In genomic region chr4:19739101-19739651, GRCh38 we compare ENCODE assay signal across 10 cellular contexts.
DNase-seq lines count a peak whose midpoint lies in the region; ATAC-seq and TF ChIP-seq lines count a peak whose summit lies in the region.
"Had no signal": no experiment of that assay in that cellular context is flagged by ENCODE, and none has a peak within 500 bp of the region (broad histone marks: within the 10 kb centered on the region; RNA-seq: fewer than 3 reads in every experiment).

No MANE protein-coding gene starts in this region.

- no peak overlapping the region for H3K27ac Mint-ChIP-seq in T-helper 2 cell treated with Interferon-gamma antibody and Interleukin-4, amounts not matched to agents 5 μg/mL and 100 μg/mL, for 36 hours
- H3K27ac Mint-ChIP-seq: stimulated activated naive CD8-positive, alpha-beta T cell treated with anti-CD3 and anti-CD28 coated beads, Interleukin-15, Interleukin-2, amounts not matched to agents 100 ng/mL and 50 ng/mL, for 24 hours had no signal

- H3K27me3 ChIP-seq in spleen (replicated peaks in 1 of 7) = no peaks in the 10 kb centered on the region
- H3K27me3 ChIP-seq: cardiac muscle cell had no signal

- peaks cover 0 to 9% (median 2%) of the 10 kb centered on the region in 8 donors for H3K9me3 ChIP-seq in spleen

- H3K36me3 ChIP-seq in spleen = no peaks in the 10 kb centered on the region
- H3K36me3 ChIP-seq: cardiac muscle cell had no signal

- H3K4me3 ChIP-seq in spleen = no peak overlapping the region
- H3K4me3 ChIP-seq: cardiac muscle cell had no signal

- H3K4me3 Mint-ChIP-seq in T-helper 2 cell treated with Interferon-gamma antibody and Interleukin-4, amounts not matched to agents 5 μg/mL and 100 μg/mL, for 36 hours = no peak overlapping the region
- H3K4me3 Mint-ChIP-seq: stimulated activated naive CD8-positive, alpha-beta T cell treated with anti-CD3 and anti-CD28 coated beads, Interleukin-15, Interleukin-2, amounts not matched to agents 100 ng/mL and 50 ng/mL, for 24 hours had no signal

- intact Hi-C loops in spleen (cut with DNase I; ENCODE audit: low total_unique reads) = no loop called here

- H3K9me3 Mint-ChIP-seq in T-helper 2 cell treated with Interferon-gamma antibody and Interleukin-4, amounts not matched to agents 5 μg/mL and 100 μg/mL, for 36 hours = peaks cover 22% of the 10 kb centered on the region

- no peaks in the 10 kb centered on the region for H3K27me3 Mint-ChIP-seq in T-helper 2 cell treated with Interferon-gamma antibody and Interleukin-4, amounts not matched to agents 5 μg/mL and 100 μg/mL, for 36 hours (ENCODE audit: low read depth)
- H3K27me3 Mint-ChIP-seq: stimulated activated naive CD8-positive, alpha-beta T cell treated with anti-CD3 and anti-CD28 coated beads, Interleukin-15, Interleukin-2, amounts not matched to agents 100 ng/mL and 50 ng/mL, for 24 hours had no signal

- TF ChIP-seq POLR2A in spleen (IDR thresholded peaks at IDR 0.05) = no peak

- WGBS in spleen, 5 donors = 39 to 51% (median 44%) methylated on average over 7 of the region's 7 CpGs

- peaks cover 0 to 10% (median 0%) of the 10 kb centered on the region in 6 donors for H3K4me1 ChIP-seq in spleen

- no peaks in the 10 kb centered on the region for H3K4me1 Mint-ChIP-seq in T-helper 2 cell treated with Interferon-gamma antibody and Interleukin-4, amounts not matched to agents 5 μg/mL and 100 μg/mL, for 36 hours (ENCODE audit: low read depth)

- TF ChIP-seq CTCF in omental fat pad (IDR thresholded peaks at IDR 0.05) = no peak
- TF ChIP-seq CTCF in spleen (IDR thresholded peaks at IDR 0.05 in 8 of 11, conservative IDR thresholded peaks at IDR 0.05 in 3 of 11) = no peak

- peak; percentile 48 for ATAC-seq in omental fat pad (ENCODE audit: low FRiP score)
- no peak for ATAC-seq in GM21526 (IDR thresholded peaks at IDR 0.05; ENCODE audit: low FRiP score, unreplicated experiment)

- no peaks in the 10 kb centered on the region for H3K36me3 Mint-ChIP-seq in T-helper 2 cell treated with Interferon-gamma antibody and Interleukin-4, amounts not matched to agents 5 μg/mL and 100 μg/mL, for 36 hours (ENCODE audit: low read depth)

- DNase-seq in Daoy (ENCODE audit: low read depth) = peak; percentile 90
- DNase-seq in NCI-H2171 (lab: John Stamatoyannopoulos, UW) = peak; percentile 17
- peak; percentile 80 for DNase-seq in dedifferentiated amniotic fluid mesenchymal stem cell (ENCODE audit: extremely low spot score)
- no peak for DNase-seq in omental fat pad (ENCODE audit: low spot score)
- DNase-seq in SIG-M5 treated with dmso at 0.1 percent for 504 hours (lab: John Stamatoyannopoulos, UW; ENCODE audit: unreplicated experiment) = no peak
- no peak for DNase-seq in T-helper 2 cell treated with Interferon-gamma antibody and Interleukin-4, amounts not matched to agents 5 μg/mL and 100 μg/mL, for 36 hours (ENCODE audit: low spot score)
- DNase-seq in spleen = no peak

- peak overlapping the region in 1 of 8 donors; percentile 14 for H3K27ac ChIP-seq in spleen
- H3K27ac ChIP-seq: cardiac muscle cell had no signal

Comparison
In these comparisons a context has a peak if more than half of its experiments do, and no peak if none do; other contexts are left out.
1. DNase-seq: peak in Daoy (single experiment), NCI-H2171 (single experiment) and dedifferentiated amniotic fluid mesenchymal stem cell (single experiment); none in omental fat pad (single experiment), SIG-M5 treated with dmso at 0.1 percent for 504 hours (single experiment), T-helper 2 cell treated with Interferon-gamma antibody and Interleukin-4, amounts not matched to agents 5 μg/mL and 100 μg/mL, for 36 hours (single experiment) and spleen (single experiment).